In the genomic region with DNA sequence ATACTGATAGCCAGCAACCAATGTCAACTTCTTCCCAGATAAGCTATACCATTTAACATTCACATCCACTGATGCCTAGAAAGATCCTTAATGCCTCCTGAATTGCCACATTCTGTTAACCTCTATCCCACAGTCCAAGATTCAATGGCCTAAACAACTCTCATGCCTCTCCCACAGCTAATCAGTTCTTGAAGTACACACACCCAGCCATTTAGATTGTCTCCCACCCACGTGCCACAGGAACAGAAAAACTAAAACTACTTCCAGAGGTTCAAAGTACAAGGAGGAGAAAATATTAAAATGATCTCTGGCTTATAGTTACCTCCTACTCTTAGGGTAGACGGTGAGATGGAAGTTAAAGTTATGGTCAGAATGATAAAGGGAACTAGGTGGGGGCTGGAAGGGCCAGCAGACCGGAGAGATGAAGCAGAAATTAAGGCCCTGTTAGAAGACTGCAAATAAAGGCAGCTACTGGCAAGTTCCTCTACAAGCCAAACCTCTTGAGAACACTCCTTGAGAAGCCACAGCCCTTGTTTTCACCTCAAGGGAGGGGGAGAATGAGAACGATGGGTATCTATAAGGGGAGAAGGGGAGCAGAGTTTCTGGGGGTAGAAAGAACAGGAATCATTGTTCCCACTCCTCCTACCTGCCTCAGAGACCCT, we compare ENCODE assay signal across 11 cellular contexts. TPM values are rescaled to one million over a fixed set of nuclear protein-coding genes. Genes with fewer than 3 reads are reported as not detected.
DNase-seq lines count a peak whose midpoint lies in the region; ATAC-seq and TF ChIP-seq lines count a peak whose summit lies in the region.
"Had no signal": no experiment of that assay in that cellular context is flagged by ENCODE, and none has a peak within 500 bp of the region (broad histone marks: within the 10 kb centered on the region; RNA-seq: fewer than 3 reads in every experiment).

No MANE protein-coding gene starts in this region.

- peaks cover 49% of the 10 kb centered on the region for H3K36me3 Mint-ChIP-seq in activated T-cell treated with anti-CD3 and anti-CD28 coated beads, Interleukin-2, amount 50 U/mL, for 24 hours (ENCODE audit: low read depth)
- H3K36me3 Mint-ChIP-seq in activated CD8-positive, alpha-beta T cell treated with anti-CD3 and anti-CD28 coated beads for 36 hours (ENCODE audit: low read depth) = peaks cover 31% of the 10 kb centered on the region

- peaks cover 12% of the 10 kb centered on the region for H3K27me3 Mint-ChIP-seq in activated T-cell treated with anti-CD3 and anti-CD28 coated beads, Interleukin-2, amount 50 U/mL, for 24 hours
- no peaks in the 10 kb centered on the region for H3K27me3 Mint-ChIP-seq in activated CD8-positive, alpha-beta T cell treated with anti-CD3 and anti-CD28 coated beads for 36 hours
- no peaks in the 10 kb centered on the region for H3K27me3 Mint-ChIP-seq in stimulated activated naive CD8-positive, alpha-beta T cell treated with anti-CD3 and anti-CD28 coated beads, Interleukin-15, amount 100 ng/mL, for 72 hours

- intact Hi-C loops in activated CD8-positive, alpha-beta T cell treated with anti-CD3 and anti-CD28 coated beads for 36 hours (cut with micrococcal nuclease) = no loop called here

- no peak overlapping the region for H3K27ac ChIP-seq in gastroesophageal sphincter
- H3K27ac ChIP-seq: thoracic aorta had no signal

- WGBS in gastroesophageal sphincter (ENCODE audit: low coverage in 1 of 2), 2 donors = 47% methylated on average over 3 of the region's 4 CpGs; no CpG with 5 or more reads in 1 of the 2 donors

- H3K9me3 Mint-ChIP-seq in activated T-cell treated with anti-CD3 and anti-CD28 coated beads, Interleukin-2, amount 50 U/mL, for 24 hours = no peaks in the 10 kb centered on the region
- no peaks in the 10 kb centered on the region for H3K9me3 Mint-ChIP-seq in activated CD8-positive, alpha-beta T cell treated with anti-CD3 and anti-CD28 coated beads for 36 hours
- no peaks in the 10 kb centered on the region for H3K9me3 Mint-ChIP-seq in stimulated activated naive CD8-positive, alpha-beta T cell treated with anti-CD3 and anti-CD28 coated beads, Interleukin-15, amount 100 ng/mL, for 72 hours

- H3K4me1 ChIP-seq in gastroesophageal sphincter = peaks cover 0 to 44% (median 0%) of the 10 kb centered on the region in 3 donors

- no peak for TF ChIP-seq POLR2A in gastroesophageal sphincter (IDR thresholded peaks at IDR 0.05)

- peak overlapping the region; percentile 2 for H3K4me3 Mint-ChIP-seq in activated T-cell treated with anti-CD3 and anti-CD28 coated beads, Interleukin-2, amount 50 U/mL, for 24 hours
- peak overlapping the region; percentile 37 for H3K4me3 Mint-ChIP-seq in activated CD8-positive, alpha-beta T cell treated with anti-CD3 and anti-CD28 coated beads for 36 hours
- H3K4me3 Mint-ChIP-seq in stimulated activated naive CD8-positive, alpha-beta T cell treated with anti-CD3 and anti-CD28 coated beads, Interleukin-15, amount 100 ng/mL, for 72 hours = peak overlapping the region; percentile 34 to 36

- H3K9me3 ChIP-seq in gastroesophageal sphincter = no peaks in the 10 kb centered on the region
- H3K9me3 ChIP-seq: thoracic aorta had no signal

- TF ChIP-seq CTCF in activated CD8-positive, alpha-beta T cell treated with anti-CD3 and anti-CD28 coated beads for 36 hours (IDR thresholded peaks at IDR 0.05) = no peak
- TF ChIP-seq CTCF in gastroesophageal sphincter (IDR thresholded peaks at IDR 0.05) = no peak

- DNase-seq in activated T-cell treated with anti-CD3 and anti-CD28 coated beads, Interleukin-2, amount 50 U/mL, for 24 hours = no peak
- no peak for DNase-seq in activated T-cell treated with anti-CD3 and anti-CD28 coated beads for 4 hours
- no peak for DNase-seq in activated CD8-positive, alpha-beta T cell treated with anti-CD3 and anti-CD28 coated beads for 36 hours
- DNase-seq in left lobe of liver (ENCODE audit: low spot score) = no peak
- DNase-seq in stimulated activated naive CD8-positive, alpha-beta T cell treated with anti-CD3 and anti-CD28 coated beads, Interleukin-15, amount 100 ng/mL, for 72 hours = no peak
- no peak for DNase-seq in NCI-H345 (lab: John Stamatoyannopoulos, UW)
- no peak for DNase-seq in UCSD-AML1 (lab: John Stamatoyannopoulos, UW; ENCODE audit: unreplicated experiment)
- DNase-seq: left ventricle myocardium superior, NCI-H1694 treated with DMSO at 0.1 percent for 48 hours had no signal

- no peak for ATAC-seq in activated CD8-positive, alpha-beta T cell treated with anti-CD3 and anti-CD28 coated beads for 36 hours
- ATAC-seq in left lobe of liver (peak; percentile 33), gastroesophageal sphincter (no peak)
- no peak for ATAC-seq in stimulated activated naive CD8-positive, alpha-beta T cell treated with anti-CD3 and anti-CD28 coated beads, Interleukin-15, amount 100 ng/mL, for 72 hours
- ATAC-seq: left ventricle myocardium superior had no signal

- H3K4me1 Mint-ChIP-seq in activated T-cell treated with anti-CD3 and anti-CD28 coated beads, Interleukin-2, amount 50 U/mL, for 24 hours (ENCODE audit: low read depth) = peaks cover 73% of the 10 kb centered on the region
- peaks cover 63% of the 10 kb centered on the region for H3K4me1 Mint-ChIP-seq in activated CD8-positive, alpha-beta T cell treated with anti-CD3 and anti-CD28 coated beads for 36 hours (ENCODE audit: low read depth)
- peaks cover 51% of the 10 kb centered on the region for H3K4me1 Mint-ChIP-seq in stimulated activated naive CD8-positive, alpha-beta T cell treated with anti-CD3 and anti-CD28 coated beads, Interleukin-15, amount 100 ng/mL, for 72 hours

- POLR2A ChIA-PET in activated CD8-positive, alpha-beta T cell treated with anti-CD3 and anti-CD28 coated beads for 36 hours (lab: Charles Lee) = interaction anchor here (1.4 kb wide), 1 partner anchor 13 kb away, joined by 3 read pairs; no protein-coding TSS in a partner anchor

- H3K4me3 ChIP-seq in gastroesophageal sphincter = no peak overlapping the region
- H3K4me3 ChIP-seq: thoracic aorta had no signal

- TF ChIP-seq EP300 in gastroesophageal sphincter (IDR thresholded peaks at IDR 0.05) = no peak

- H3K36me3 ChIP-seq in gastroesophageal sphincter = peaks cover 0 to 5% of the 10 kb centered on the region in 2 donors
- H3K36me3 ChIP-seq: thoracic aorta had no signal

- peak overlapping the region; percentile 7 for H3K27ac Mint-ChIP-seq in activated T-cell treated with anti-CD3 and anti-CD28 coated beads, Interleukin-2, amount 50 U/mL, for 24 hours
- H3K27ac Mint-ChIP-seq in activated CD8-positive, alpha-beta T cell treated with anti-CD3 and anti-CD28 coated beads for 36 hours = peak overlapping the region; percentile 68
- peak overlapping the region in 1 of 2 donors; percentile 59 for H3K27ac Mint-ChIP-seq in stimulated activated naive CD8-positive, alpha-beta T cell treated with anti-CD3 and anti-CD28 coated beads, Interleukin-15, amount 100 ng/mL, for 72 hours

- H3K27me3 ChIP-seq in gastroesophageal sphincter = no peaks in the 10 kb centered on the region

- CTCF ChIA-PET in activated CD8-positive, alpha-beta T cell treated with anti-CD3 and anti-CD28 coated beads for 36 hours (lab: Charles Lee) = interaction anchor here (1.5 kb wide), 1 partner anchor 451 kb away, joined by 4 read pairs; no protein-coding TSS in a partner anchor

RNA-seq across cellular contexts. Expression of a gene that starts 5.3 kb away (rescaled TPM):
- 10 to 100 TPM; 37.1 to 39.9 TPM for total RNA-seq in activated CD8-positive, alpha-beta T cell treated with anti-CD3 and anti-CD28 coated beads for 36 hours
- total RNA-seq in left lobe of liver (20.3 TPM), gastroesophageal sphincter (10 to 100 TPM; 19.4 to 33.1 (median 24.3) TPM)
